1 cellular context compared by ENCODE assay signal in genomic region chr2:20618468-20618885, GRCh38.
TF ChIP-seq lines count a peak whose summit lies in the region.

No MANE protein-coding gene starts in this region.

TF ChIP-seq in SK-N-SH, 30 proteins besides CTCF, POLR2A, EP300 and RAD21 (continued from another document):
- TF ChIP-seq USF1 (IDR thresholded peaks at IDR 0.05; ENCODE audit: borderline replicate concordance, low read depth) (no peak), REST (IDR thresholded peaks at IDR 0.05; ENCODE audit: low read depth, low read length) (no peak), RXRA (IDR thresholded peaks at IDR 0.05; ENCODE audit: borderline replicate concordance, low read depth) (no peak), TEAD4 (IDR thresholded peaks at IDR 0.05; ENCODE audit: borderline replicate concordance, insufficient read depth) (no peak), GABPA (IDR thresholded peaks at IDR 0.05; ENCODE audit: low read depth) (no peak), USF2 (IDR thresholded peaks at IDR 0.05; ENCODE audit: borderline replicate concordance, low read depth, low read length) (no peak), TCF12 (IDR thresholded peaks at IDR 0.05) (no peak), SIN3A (IDR thresholded peaks at IDR 0.05; ENCODE audit: borderline replicate concordance, low read depth, low read length) (no peak), SMC3 (IDR thresholded peaks at IDR 0.05; ENCODE audit: low read depth, low read length) (no peak), MAX (IDR thresholded peaks at IDR 0.05; ENCODE audit: low read depth) (no peak), FOXM1 (IDR thresholded peaks at IDR 0.05; ENCODE audit: low read depth) (no peak)
